In genomic region chr16:4324479-4324868, GRCh38 we compare ENCODE assay signal across 1 cellular context.
TF ChIP-seq lines count a peak whose summit lies in the region.

No MANE protein-coding gene starts in this region.

TF ChIP-seq in WTC11, 78 proteins besides CTCF, POLR2A, EP300 and RAD21 (continued from another document):
- TF ChIP-seq PRDM15 (CRISPR knock-in tag; IDR thresholded peaks at IDR 0.05) (no peak), TEAD1 (CRISPR knock-in tag; IDR thresholded peaks at IDR 0.05) (no peak), SMAD4 (CRISPR knock-in tag; IDR thresholded peaks at IDR 0.05) (no peak), ATF6 (CRISPR knock-in tag; IDR thresholded peaks at IDR 0.05) (no peak), E2F5 (CRISPR knock-in tag; IDR thresholded peaks at IDR 0.05) (no peak), ZNF396 (CRISPR knock-in tag; IDR thresholded peaks at IDR 0.05; ENCODE audit: borderline replicate concordance) (no peak), AFF4 (CRISPR knock-in tag; IDR thresholded peaks at IDR 0.05; ENCODE audit: borderline replicate concordance) (no peak), JUN (CRISPR knock-in tag; IDR thresholded peaks at IDR 0.05) (no peak), FOXK1 (CRISPR knock-in tag; IDR thresholded peaks at IDR 0.05) (no peak), ZNF416 (CRISPR knock-in tag; IDR thresholded peaks at IDR 0.05) (no peak)
